ENCODE assay signal across 25 cellular contexts in genomic region chr16:4655801-4656200, GRCh38.
"Had no signal": no experiment of that assay in that cellular context is flagged by ENCODE, and none has a peak within 500 bp of the region (broad histone marks: within the 10 kb centered on the region; RNA-seq: fewer than 3 reads in every experiment).

No MANE protein-coding gene starts in this region.

- H3K4me1 Mint-ChIP-seq: WTC11 had no signal

- H3K4me2 ChIP-seq: neural progenitor cell had no signal

- H3K9me3 ChIP-seq: body of pancreas, psoas muscle, right atrium auricular region, suprapubic skin, transverse colon, vagina had no signal

- H3K27ac ChIP-seq: cardiac muscle cell, foreskin keratinocyte, neural progenitor cell, psoas muscle, right atrium auricular region, suprapubic skin, transverse colon, vagina had no signal

- H3K27me3 Mint-ChIP-seq: activated naive CD4-positive, alpha-beta T cell treated with anti-CD3 and anti-CD28 coated beads, Interleukin-2, amount 50 U/mL, for 24 hours; dendritic cell treated with granulocyte-macrophage colony-stimulating factor and Interleukin-4, amounts not matched to agents 40 ng/mL and 50 ng/mL, for 4 days; naive thymus-derived CD8-positive, alpha-beta T cell; stimulated activated naive CD8-positive, alpha-beta T cell treated with anti-CD3 and anti-CD28 coated beads, Interleukin-15, amount 100 ng/mL, for 72 hours had no signal

- H3K9me3 Mint-ChIP-seq: activated naive CD4-positive, alpha-beta T cell treated with anti-CD3 and anti-CD28 coated beads, Interleukin-2, amount 50 U/mL, for 24 hours; activated T-helper 1 cell treated with anti-CD3 and anti-CD28 coated beads, Interleukin-12 subunit alpha, Interleukin-12 subunit beta, Interleukin-2, Interleukin-4 antibody, amounts not matched to agents 30 ng/mL and 10 ng/mL and 1 ng/mL, durations not matched to agents 14 hours and 24 hours and 36 hours; dendritic cell treated with granulocyte-macrophage colony-stimulating factor and Interleukin-4, amounts not matched to agents 40 ng/mL and 50 ng/mL, for 4 days; naive thymus-derived CD8-positive, alpha-beta T cell; neural progenitor cell; stimulated activated effector memory CD8-positive, alpha-beta T cell treated with anti-CD3 and anti-CD28 coated beads, Interleukin-12 subunit alpha, Interleukin-12 subunit beta, amount 100 ng/mL, for 72 hours; stimulated activated naive CD8-positive, alpha-beta T cell treated with anti-CD3 and anti-CD28 coated beads, Interleukin-15, amount 100 ng/mL, for 72 hours; WTC11 had no signal

- ATAC-seq: body of pancreas; foreskin keratinocyte; naive thymus-derived CD8-positive, alpha-beta T cell; psoas muscle; stimulated activated effector memory CD8-positive, alpha-beta T cell treated with anti-CD3 and anti-CD28 coated beads, Interleukin-12 subunit alpha, Interleukin-12 subunit beta, amount 100 ng/mL, for 72 hours; stimulated activated naive CD8-positive, alpha-beta T cell treated with anti-CD3 and anti-CD28 coated beads, Interleukin-15, amount 100 ng/mL, for 72 hours; WTC11 had no signal

- H3K4me3 Mint-ChIP-seq: activated naive CD4-positive, alpha-beta T cell treated with anti-CD3 and anti-CD28 coated beads, Interleukin-2, amount 50 U/mL, for 24 hours; activated T-helper 1 cell treated with anti-CD3 and anti-CD28 coated beads, Interleukin-12 subunit alpha, Interleukin-12 subunit beta, Interleukin-2, Interleukin-4 antibody, amounts not matched to agents 30 ng/mL and 10 ng/mL and 1 ng/mL, durations not matched to agents 14 hours and 24 hours and 36 hours; dendritic cell treated with granulocyte-macrophage colony-stimulating factor and Interleukin-4, amounts not matched to agents 40 ng/mL and 50 ng/mL, for 4 days; naive thymus-derived CD8-positive, alpha-beta T cell; neural progenitor cell; stimulated activated effector memory CD8-positive, alpha-beta T cell treated with anti-CD3 and anti-CD28 coated beads, Interleukin-12 subunit alpha, Interleukin-12 subunit beta, amount 100 ng/mL, for 72 hours; stimulated activated naive CD8-positive, alpha-beta T cell treated with anti-CD3 and anti-CD28 coated beads, Interleukin-15, amount 100 ng/mL, for 72 hours; WTC11 had no signal

- H3K27me3 ChIP-seq: body of pancreas, cardiac muscle cell, foreskin keratinocyte, neural progenitor cell, right atrium auricular region, suprapubic skin, transverse colon, vagina had no signal

- DNase-seq: activated CD4-positive, alpha-beta T cell treated with anti-CD3 and anti-CD28 coated beads, Interleukin-2, amount 50 U/mL, for 48 hours; activated gamma-delta T cell treated with Interleukin-2 at 50 U/mL for 16 hours; anterior cingulate cortex; body of pancreas; effector CD8-positive, alpha-beta T cell; foreskin keratinocyte; hypothalamus; naive thymus-derived CD8-positive, alpha-beta T cell; psoas muscle; stimulated activated CD4-positive, alpha-beta T cell treated with anti-CD3 and anti-CD28 coated beads, Interleukin-1b, Interleukin-23, amount 100 ng/mL, for 48 hours; stimulated activated naive CD8-positive, alpha-beta T cell treated with anti-CD3 and anti-CD28 coated beads, Interleukin-15, amount 100 ng/mL, for 72 hours; T-helper 9 cell; transverse colon had no signal

- H3K4me1 ChIP-seq: foreskin keratinocyte, neural progenitor cell, psoas muscle had no signal

- H3K4me3 ChIP-seq: body of pancreas, cardiac muscle cell, lung, neural progenitor cell, psoas muscle, right atrium auricular region, suprapubic skin, transverse colon, vagina had no signal

- FAIRE-seq: islet of Langerhans had no signal

- H3K27ac Mint-ChIP-seq: activated naive CD4-positive, alpha-beta T cell treated with anti-CD3 and anti-CD28 coated beads, Interleukin-2, amount 50 U/mL, for 24 hours; activated T-helper 1 cell treated with anti-CD3 and anti-CD28 coated beads, Interleukin-12 subunit alpha, Interleukin-12 subunit beta, Interleukin-2, Interleukin-4 antibody, amounts not matched to agents 30 ng/mL and 10 ng/mL and 1 ng/mL, durations not matched to agents 14 hours and 24 hours and 36 hours; dendritic cell treated with granulocyte-macrophage colony-stimulating factor and Interleukin-4, amounts not matched to agents 40 ng/mL and 50 ng/mL, for 4 days; neural progenitor cell; stimulated activated effector memory CD8-positive, alpha-beta T cell treated with anti-CD3 and anti-CD28 coated beads, Interleukin-12 subunit alpha, Interleukin-12 subunit beta, amount 100 ng/mL, for 72 hours; stimulated activated naive CD8-positive, alpha-beta T cell treated with anti-CD3 and anti-CD28 coated beads, Interleukin-15, amount 100 ng/mL, for 72 hours; WTC11 had no signal

- H3K36me3 ChIP-seq: neural progenitor cell had no signal

- H3K9ac ChIP-seq: neural progenitor cell had no signal
